Comparison of ENCODE assay signal across 9 cellular contexts in the genomic region with DNA sequence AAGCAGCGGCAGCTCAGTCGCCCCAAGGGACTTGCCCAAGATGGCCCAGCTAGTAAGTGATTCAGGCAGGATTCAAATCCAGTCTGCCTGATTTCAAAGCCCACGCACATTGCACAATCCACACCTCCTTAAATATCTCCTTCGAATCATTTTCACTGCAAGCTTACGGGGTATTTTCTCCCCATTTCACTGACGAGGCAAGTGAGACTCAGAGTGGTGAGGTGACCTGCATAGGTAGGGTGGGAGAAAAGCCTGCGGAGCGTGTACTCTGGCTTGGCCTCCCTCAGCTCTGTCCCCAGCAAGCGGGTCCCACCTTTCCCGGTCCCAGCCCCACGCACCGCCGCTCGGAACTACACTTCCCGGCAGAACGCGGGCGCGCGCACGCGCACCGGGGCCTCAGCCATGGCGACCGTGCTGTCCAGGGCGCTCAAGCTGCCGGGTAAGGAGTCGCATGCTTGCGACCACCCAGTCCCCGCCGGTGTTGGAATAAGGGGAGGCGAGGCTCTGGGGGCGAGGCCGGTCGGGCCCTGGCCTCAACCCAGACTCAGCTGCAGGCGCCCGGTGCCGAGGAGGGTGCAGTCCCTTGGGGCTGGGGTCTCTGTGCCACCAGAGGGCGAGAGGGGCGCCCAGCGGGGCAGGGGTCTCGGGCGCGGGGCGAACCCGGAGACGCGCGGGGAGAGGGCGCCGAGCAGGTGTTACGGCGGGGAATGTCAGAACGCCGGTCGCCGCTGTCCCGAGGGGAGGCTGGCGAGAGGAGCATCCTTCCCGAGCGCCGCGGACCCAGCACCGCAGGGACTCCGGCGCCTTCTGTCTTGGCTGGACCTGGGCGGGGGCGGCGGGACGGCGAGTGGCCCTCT. TPM values are rescaled to one million over a fixed set of nuclear protein-coding genes. Genes with fewer than 3 reads are reported as not detected.
DNase-seq lines count a peak whose midpoint lies in the region; ATAC-seq, FAIRE-seq and TF ChIP-seq lines count a peak whose summit lies in the region.
"Had no signal": no experiment of that assay in that cellular context is flagged by ENCODE, and none has a peak within 500 bp of the region (broad histone marks: within the 10 kb centered on the region; RNA-seq: fewer than 3 reads in every experiment).

A gene with protein sequence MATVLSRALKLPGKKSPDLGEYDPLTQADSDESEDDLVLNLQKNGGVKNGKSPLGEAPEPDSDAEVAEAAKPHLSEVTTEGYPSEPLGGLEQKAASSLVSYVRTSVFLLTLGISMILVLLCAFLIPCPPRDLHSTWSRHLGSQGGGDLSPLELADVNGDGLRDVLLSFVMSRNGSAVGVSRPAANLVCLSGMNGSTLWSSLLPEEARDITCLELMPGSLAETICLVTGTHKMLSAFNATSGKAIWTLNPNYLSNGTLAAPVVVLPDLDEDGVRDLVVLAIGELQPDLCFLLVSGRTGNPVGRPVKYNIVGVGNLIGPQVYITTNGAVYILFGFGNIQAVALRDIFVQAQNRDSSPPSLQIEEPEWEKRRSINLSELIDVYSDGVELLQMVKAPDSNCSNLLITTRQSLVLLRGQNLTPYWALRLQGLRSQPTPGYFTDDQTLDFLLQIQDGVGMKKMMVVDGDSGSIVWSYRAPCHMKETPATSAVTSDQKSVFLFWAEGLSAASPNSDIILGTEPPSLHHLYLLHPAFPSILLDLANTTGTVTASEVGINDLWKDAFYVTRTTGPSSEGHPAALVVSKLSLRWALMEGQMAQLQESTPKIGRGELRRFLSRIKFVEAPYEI (plus strand): TSS at position 380 of the 857 bp plus-strand sequence. CDS start 23 bp downstream, at position 403.

- H3K4ac ChIP-seq in H1 (replicated peaks; ENCODE audit: insufficient read length, low read depth, low read length), result no peak within 1 kb of the TSS
- H3K4ac ChIP-seq in mesendoderm (ENCODE audit: low read depth, low read length), result no peak within 1 kb of the TSS

- FAIRE-seq in H1 (lab: Jason Lieb, UNC), result no peak
- FAIRE-seq: TTC549 had no signal

- H3K23me2 ChIP-seq in H1 (ENCODE audit: low read depth, low read length), result peaks cover 9% of the 10 kb centered on the region

- no peak within 1 kb of the TSS for H2BK12ac ChIP-seq in H1 (ENCODE audit: low read depth, low read length)

- H3K4me1 ChIP-seq in H1 (replicated peaks in 1 of 4; ENCODE audit: control insufficient read depth in 3 of 4, insufficient read depth in 4 of 4, low read length in 3 of 4) (peaks cover 0 to 3% (median under 1%) of the 10 kb centered on the region in 4 experiments; a peak in 2 of 7 replicates), mesendoderm (ENCODE audit: control insufficient read depth, low read depth, low read length) (peaks cover 2% of the 10 kb centered on the region)

- H2BK120ac ChIP-seq in H1 (replicated peaks; ENCODE audit: low read depth, low read length), result no peak within 1 kb of the TSS
- no peak within 1 kb of the TSS for H2BK120ac ChIP-seq in mesendoderm (ENCODE audit: low read depth, low read length)

- H2BK15ac ChIP-seq in H1 (ENCODE audit: low read length), result no peak within 1 kb of the TSS
- H2BK15ac ChIP-seq in mesendoderm (replicated peaks; ENCODE audit: low read depth), result no peak within 1 kb of the TSS

- peak; percentile 11 for TF ChIP-seq CTCF in AG10803 (conservative IDR thresholded peaks at IDR 0.05; ENCODE audit: low read length)
- TF ChIP-seq CTCF in H1 (IDR thresholded peaks at IDR 0.05; ENCODE audit: control extremely low read depth in 1 of 3, insufficient read depth in 1 of 3, low read depth in 1 of 3, low read length in 3 of 3), result peak in 2 of 3 experiments; percentile 10 to 21; a peak in 3 of 4 replicates

- H3K14ac ChIP-seq in H1 (ENCODE audit: insufficient read length), result no peak within 1 kb of the TSS

- H3K4me3 ChIP-seq in AG10803 (ENCODE audit: low read length) (peak within 1 kb of the TSS; percentile 92), H1 (ENCODE audit: extremely low read depth in 1 of 4, insufficient read depth in 2 of 4, low read depth in 3 of 4, low read length in 4 of 4) (peak within 1 kb of the TSS; percentile 73 to 84 (median 80)), mesendoderm (ENCODE audit: low read length) (peak within 1 kb of the TSS; percentile 69)

- H2BK20ac ChIP-seq in H1 (ENCODE audit: low read length), result 0 out of 2 replicates have a peak within 1 kb of the TSS, but pooled peaks have one; percentile 3

- H3K36me3 ChIP-seq in H1 (ENCODE audit: control insufficient read depth in 2 of 4, insufficient read depth in 4 of 4, low read length in 3 of 4) (no peaks in the 10 kb centered on the region; a peak in 1 of 8 replicates), mesendoderm (ENCODE audit: control insufficient read depth, insufficient read depth, low read length) (no peaks in the 10 kb centered on the region)

- 6% methylated on average over 64 of the region's 71 CpGs; no CpG with 5 or more reads in 1 of the 2 experiments for WGBS in H1 (ENCODE audit: extremely low coverage in 1 of 2, insufficient coverage in 1 of 2, insufficient read length in 1 of 2, insufficient replicate concordance in 2 of 2, low coverage in 1 of 2, low lambda C conversion rate in 2 of 2, missing lambda C conversion rate in 1 of 2), 2 experiments
- no CpG with 5 or more reads among the region's 71 CpGs for WGBS in mesendoderm (ENCODE audit: extremely low coverage, insufficient coverage, low lambda C conversion rate)

- H3K23ac ChIP-seq in H1 (ENCODE audit: insufficient read length) (no peak within 1 kb of the TSS), mesendoderm (ENCODE audit: low read length) (no peak within 1 kb of the TSS)

- H3K79me2 ChIP-seq in H1 (ENCODE audit: control insufficient read depth in 1 of 2, insufficient read depth in 2 of 2, low read length in 2 of 2) (peaks cover 0 to 27% of the 10 kb centered on the region in 2 experiments; a peak in 3 of 4 replicates), mesendoderm (ENCODE audit: control insufficient read depth, insufficient read depth, low read length) (peaks cover 2% of the 10 kb centered on the region)

- POLR2A ChIA-PET in H1 (lab: Charles Lee; ENCODE audit: partially characterized antibody), result interaction anchor here (0.7 to 1.3 kb wide), 3 partner anchors 43 to 49 kb away, joined by 3 to 5 read pairs (median 4); no protein-coding TSS in a partner anchor

- DNase-seq in AG10803 (ENCODE audit: low read depth) (peak; percentile 58), NCI-H526 (lab: John Stamatoyannopoulos, UW) (peak; percentile 13 to 87), H1 (ENCODE audit: low read depth in 1 of 2, low spot score in 2 of 2) (peak in 1 of 2 experiments; percentile 90), mesendoderm (peak; percentile 71)
- peak; percentile 50 for DNase-seq in activated CD8-positive, alpha-beta memory T cell treated with anti-CD3 and anti-CD28 coated beads for 4 hours (ENCODE audit: low read depth in 2 of 2)
- DNase-seq in stimulated activated CD8-positive, alpha-beta memory T cell treated with anti-CD3 and anti-CD28 coated beads, Interleukin-12 subunit alpha, Interleukin-12 subunit beta, amount 100 ng/mL, for 24 hours (ENCODE audit: extremely low read depth), result peak; percentile 36

- H3K27me3 ChIP-seq in H1 (replicated peaks in 1 of 4; ENCODE audit: control insufficient read depth in 3 of 4, extremely low read depth in 1 of 4, insufficient read depth in 3 of 4, low read length in 3 of 4), result no peaks in the 10 kb centered on the region
- no peaks in the 10 kb centered on the region for H3K27me3 ChIP-seq in mesendoderm (ENCODE audit: insufficient read depth, low read length, poor library complexity)

- H2AK5ac ChIP-seq in H1 (ENCODE audit: low read depth, low read length), result no peak within 1 kb of the TSS
- no peak within 1 kb of the TSS for H2AK5ac ChIP-seq in mesendoderm (ENCODE audit: low read length)

- H3K9me3 ChIP-seq in H1 (ENCODE audit: insufficient read depth in 2 of 2, low read depth in 1 of 2, low read length in 1 of 2), result no peaks in the 10 kb centered on the region

- CTCF ChIA-PET in H1 (lab: Charles Lee; ENCODE audit: partially characterized antibody), result interaction anchor here (1.0 to 3.1 kb wide), 21 partner anchors 9 to 938 kb away, joined by 3 to 12 read pairs (median 5); a partner anchor contains a TSS

- no peak within 1 kb of the TSS for H4K91ac ChIP-seq in H1 (replicated peaks; ENCODE audit: insufficient read length, low read length)

- H3K56ac ChIP-seq in H1 (replicated peaks; ENCODE audit: insufficient read length, low read depth, low read length) (no peak within 1 kb of the TSS), mesendoderm (ENCODE audit: low read length) (peak within 1 kb of the TSS; percentile 91)

- ATAC-seq in GM18907 (IDR thresholded peaks at IDR 0.05; ENCODE audit: unreplicated experiment) (peak; percentile 82), HG03159 (IDR thresholded peaks at IDR 0.05; ENCODE audit: unreplicated experiment) (peak; percentile 73)

- H4K5ac ChIP-seq in H1 (ENCODE audit: insufficient read length, low read depth, low read length) (peak within 1 kb of the TSS; percentile 78), mesendoderm (ENCODE audit: low read length) (no peak within 1 kb of the TSS)

- peak within 1 kb of the TSS in 3 of 4 experiments; percentile 55 to 56 (median 56); a peak in 6 of 7 replicates for H3K9ac ChIP-seq in H1 (replicated peaks in 1 of 4; ENCODE audit: extremely low read depth in 1 of 4, low read depth in 3 of 4, low read length in 3 of 4)
- peak within 1 kb of the TSS; percentile 79 for H3K9ac ChIP-seq in mesendoderm (ENCODE audit: low read length)

- peaks cover 0 to 1% of the 10 kb centered on the region in 2 experiments for H4K20me1 ChIP-seq in H1 (replicated peaks in 1 of 2; ENCODE audit: control insufficient read depth in 1 of 2, insufficient read depth in 2 of 2, low read length in 2 of 2)

- H3K27ac ChIP-seq in H1 (ENCODE audit: low read depth, low read length) (no peak within 1 kb of the TSS; the same call in 1 of the 2 replicates), mesendoderm (ENCODE audit: low read depth, low read length) (no peak within 1 kb of the TSS)

- peaks cover 2% of the 10 kb centered on the region; the same call in 1 of the 2 replicates for H3K79me1 ChIP-seq in H1 (ENCODE audit: low read depth, low read length)
- peaks cover 2% of the 10 kb centered on the region for H3K79me1 ChIP-seq in mesendoderm (ENCODE audit: low read length)

- H3K18ac ChIP-seq in H1 (ENCODE audit: extremely low read depth, low read length) (peak within 1 kb of the TSS; percentile 86; the same call in 1 of the 2 replicates), mesendoderm (ENCODE audit: low read length) (no peak within 1 kb of the TSS)

- no peak for TF ChIP-seq EP300 in H1 (IDR thresholded peaks at IDR 0.05; ENCODE audit: borderline replicate concordance in 1 of 2, low read depth in 2 of 2, low read length in 2 of 2)

- H4K8ac ChIP-seq in H1 (ENCODE audit: extremely low read depth, insufficient read depth, low read length), result peak within 1 kb of the TSS; percentile 78
- H4K8ac ChIP-seq in mesendoderm (ENCODE audit: low read depth, low read length), result no peak within 1 kb of the TSS

- TF ChIP-seq RAD21 in H1 (IDR thresholded peaks at IDR 0.05 in 1 of 2, conservative IDR thresholded peaks at IDR 0.05 in 1 of 2; ENCODE audit: low read depth in 2 of 2, low read length in 2 of 2), result peak in 1 of 2 experiments; percentile 0; a peak in 1 of 4 replicates

- peak within 1 kb of the TSS; percentile 92 for H2AFZ ChIP-seq in H1 (ENCODE audit: low read length)

- no peak; a peak in 1 of 3 replicates for TF ChIP-seq POLR2A in H1 (IDR thresholded peaks at IDR 0.05; ENCODE audit: control extremely low read depth in 1 of 2, low read depth in 2 of 2, low read length in 2 of 2)

- H2BK5ac ChIP-seq in H1 (ENCODE audit: low read depth, low read length), result peak within 1 kb of the TSS; percentile 8; the same call in 1 of the 2 replicates
- H2BK5ac ChIP-seq in mesendoderm (ENCODE audit: low read length), result no peak within 1 kb of the TSS

- H3K4me2 ChIP-seq in H1 (ENCODE audit: insufficient read depth in 1 of 2, low read depth in 2 of 2, low read length in 2 of 2) (peak within 1 kb of the TSS; percentile 70 to 75), mesendoderm (ENCODE audit: low read length) (peak within 1 kb of the TSS; percentile 64)

RNA-seq across cellular contexts. Expression of the gene that starts here (rescaled TPM):
- total RNA-seq in H1 (2021; fragmentation: NEBNext Ultra II Directional; extraction: Animal tissue kit (Norgen Biotek cat#: 25700)), result 26.1 and 29.1 TPM in 2 replicates
- 10.6 and 12.5 TPM in 2 replicates for polyA plus RNA-seq in H1 (2011; rRNA removed)
- polyA plus RNA-seq in H1 (2011; cell fraction: cytosol; rRNA removed), result 14.3 TPM
- 14.0 TPM for polyA plus RNA-seq in H1 (2011; cell fraction: nucleus; rRNA removed)
- polyA plus RNA-seq in H1 (2012, experiment 1 of 2), result 17.3 to 20.9 TPM (median 20.0 TPM) in 4 replicates
- polyA plus RNA-seq in H1 (2012, experiment 2 of 2), result 3.6 TPM
- polyA plus RNA-seq in H1 (2013, experiment 1 of 2), result 23.6 TPM
- 21.9 TPM for polyA plus RNA-seq in H1 (2013, experiment 2 of 2)
- 72.0 and 78.7 TPM in 2 replicates for polyA minus RNA-seq in H1 (2011; rRNA and poly(A)+ RNA removed)
- 24.0 TPM for polyA minus RNA-seq in H1 (2011; cell fraction: cytosol; rRNA and poly(A)+ RNA removed)
- 35.1 TPM for polyA minus RNA-seq in H1 (2011; cell fraction: nucleus; rRNA and poly(A)+ RNA removed)
- 6.7 TPM for polyA plus RNA-seq in mesendoderm (2013, experiment 1 of 2)
- polyA plus RNA-seq in mesendoderm (2013, experiment 2 of 2), result 7.2 TPM
